In genomic region chr19:1856345-1856697, GRCh38 we compare ENCODE assay signal across 9 cellular contexts. TPM values are rescaled to one million over a fixed set of nuclear protein-coding genes. Genes with fewer than 3 reads are reported as not detected.
DNase-seq lines count a peak whose midpoint lies in the region; ATAC-seq and TF ChIP-seq lines count a peak whose summit lies in the region.
"Had no signal": no experiment of that assay in that cellular context is flagged by ENCODE, and none has a peak within 500 bp of the region (broad histone marks: within the 10 kb centered on the region; RNA-seq: fewer than 3 reads in every experiment).

No MANE protein-coding gene starts in this region.

- peaks cover 18% of the 10 kb centered on the region for H3K36me3 Mint-ChIP-seq in central memory CD8-positive, alpha-beta T cell (ENCODE audit: insufficient read depth)
- no peaks in the 10 kb centered on the region for H3K36me3 Mint-ChIP-seq in naive B cell

- peak overlapping the region; percentile 78 for H3K4me3 Mint-ChIP-seq in central memory CD8-positive, alpha-beta T cell
- peak overlapping the region; percentile 80 to 90 (median 85) for H3K4me3 Mint-ChIP-seq in naive B cell

- TF ChIP-seq CTCF in AG10803 (conservative IDR thresholded peaks at IDR 0.05; ENCODE audit: low read length) = no peak

- DNase-seq in AG10803 (ENCODE audit: low read depth) (no peak), naive B cell (no peak)
- no peak for DNase-seq in Jurkat, Clone E6-1 (ENCODE audit: low read depth, low spot score)
- DNase-seq in central memory CD8-positive, alpha-beta T cell (ENCODE audit: low spot score in 2 of 2) = no peak
- DNase-seq in stimulated activated CD4-positive, alpha-beta T cell treated with anti-CD3 and anti-CD28 coated beads, Interleukin-2, amount 100 ng/mL, for 48 hours = no peak
- DNase-seq: islet precursor cell had no signal

- peaks cover 42% of the 10 kb centered on the region for H3K4me1 Mint-ChIP-seq in central memory CD8-positive, alpha-beta T cell
- peaks cover 44 to 70% (median 61%) of the 10 kb centered on the region in 3 donors for H3K4me1 Mint-ChIP-seq in naive B cell

- H3K27ac Mint-ChIP-seq in central memory CD8-positive, alpha-beta T cell (ENCODE audit: low read depth) = peak overlapping the region; percentile 78
- peak overlapping the region in 4 of 6 donors; percentile 75 to 91 (median 84) for H3K27ac Mint-ChIP-seq in naive B cell

- H3K27me3 Mint-ChIP-seq in central memory CD8-positive, alpha-beta T cell = no peaks in the 10 kb centered on the region
- H3K27me3 Mint-ChIP-seq in naive B cell = no peaks in the 10 kb centered on the region

- no peaks in the 10 kb centered on the region for H3K9me3 Mint-ChIP-seq in central memory CD8-positive, alpha-beta T cell
- H3K9me3 Mint-ChIP-seq in naive B cell = no peaks in the 10 kb centered on the region

- H3K4me3 ChIP-seq in AG10803 (ENCODE audit: low read length) = peak overlapping the region; percentile 63
- peak overlapping the region; percentile 52 for H3K4me3 ChIP-seq in Jurkat, Clone E6-1 (ENCODE audit: low read length)

- no peak for ATAC-seq in central memory CD8-positive, alpha-beta T cell (replicated peaks; ENCODE audit: extremely low read depth, poor library complexity, severe bottlenecking)
- ATAC-seq in naive B cell (ENCODE audit: low read depth in 2 of 2) (no peak), esophagus mucosa (no peak), HG03025 (IDR thresholded peaks at IDR 0.05; ENCODE audit: low FRiP score, unreplicated experiment) (no peak), HG02610 (IDR thresholded peaks at IDR 0.05; ENCODE audit: unreplicated experiment) (no peak)

RNA-seq across cellular contexts. Expression of gene KLF16, which starts 7.1 kb away (rescaled TPM):
- 17.6 TPM for polyA plus RNA-seq in Jurkat, Clone E6-1 (2012; ENCODE audit: insufficient read depth, insufficient read length)
- polyA plus RNA-seq in naive B cell (ENCODE audit: low read depth in 6 of 6) = 1 to 10 TPM in 1 of 6 donors, under 1 TPM in 5; 0.43 to 1.4 (median 0.70) TPM
- 23.4 TPM for total RNA-seq in esophagus mucosa

RNA-seq across cellular contexts. Expression of gene REXO1, which starts 8.0 kb away (rescaled TPM):
- polyA plus RNA-seq in Jurkat, Clone E6-1 (2012; ENCODE audit: insufficient read depth, insufficient read length) = 27.1 TPM
- polyA plus RNA-seq in naive B cell (ENCODE audit: low read depth in 6 of 6) = 10 to 100 TPM in 1 of 6 donors, 1 to 10 TPM in 4, under 1 TPM in 1; 0.96 to 18.1 (median 5.2) TPM
- 16.9 TPM for total RNA-seq in esophagus mucosa

RNA-seq across cellular contexts. Expression of gene ABHD17A, which starts 29.0 kb away (rescaled TPM):
- polyA plus RNA-seq in Jurkat, Clone E6-1 (2012; ENCODE audit: insufficient read depth, insufficient read length) = 78.0 TPM
- 100 to 1,000 TPM in 1 of 6 donors, 10 to 100 TPM in 5; 59.4 to 113 (median 78.2) TPM for polyA plus RNA-seq in naive B cell (ENCODE audit: low read depth in 6 of 6)
- total RNA-seq in esophagus mucosa = 50.9 TPM

RNA-seq across cellular contexts. Expression of gene ATP8B3, which starts 44.2 kb away (rescaled TPM):
- 19.0 TPM for polyA plus RNA-seq in Jurkat, Clone E6-1 (2012; ENCODE audit: insufficient read depth, insufficient read length)
- polyA plus RNA-seq in naive B cell (ENCODE audit: low read depth in 6 of 6) = under 1 TPM in 1 of 6 donors, not detected in 5; 0.09 TPM
- 1.8 TPM for total RNA-seq in esophagus mucosa

RNA-seq across cellular contexts. Expression of gene ADAT3, which starts 48.9 kb away (rescaled TPM):
- 3.6 TPM for polyA plus RNA-seq in Jurkat, Clone E6-1 (2012; ENCODE audit: insufficient read depth, insufficient read length)
- 1 to 10 TPM; 1.9 to 6.1 (median 3.6) TPM for polyA plus RNA-seq in naive B cell (ENCODE audit: low read depth in 6 of 6)
- 5.5 TPM for total RNA-seq in esophagus mucosa
